Comparison of ENCODE assay signal across 1 cellular context in the genomic region with DNA sequence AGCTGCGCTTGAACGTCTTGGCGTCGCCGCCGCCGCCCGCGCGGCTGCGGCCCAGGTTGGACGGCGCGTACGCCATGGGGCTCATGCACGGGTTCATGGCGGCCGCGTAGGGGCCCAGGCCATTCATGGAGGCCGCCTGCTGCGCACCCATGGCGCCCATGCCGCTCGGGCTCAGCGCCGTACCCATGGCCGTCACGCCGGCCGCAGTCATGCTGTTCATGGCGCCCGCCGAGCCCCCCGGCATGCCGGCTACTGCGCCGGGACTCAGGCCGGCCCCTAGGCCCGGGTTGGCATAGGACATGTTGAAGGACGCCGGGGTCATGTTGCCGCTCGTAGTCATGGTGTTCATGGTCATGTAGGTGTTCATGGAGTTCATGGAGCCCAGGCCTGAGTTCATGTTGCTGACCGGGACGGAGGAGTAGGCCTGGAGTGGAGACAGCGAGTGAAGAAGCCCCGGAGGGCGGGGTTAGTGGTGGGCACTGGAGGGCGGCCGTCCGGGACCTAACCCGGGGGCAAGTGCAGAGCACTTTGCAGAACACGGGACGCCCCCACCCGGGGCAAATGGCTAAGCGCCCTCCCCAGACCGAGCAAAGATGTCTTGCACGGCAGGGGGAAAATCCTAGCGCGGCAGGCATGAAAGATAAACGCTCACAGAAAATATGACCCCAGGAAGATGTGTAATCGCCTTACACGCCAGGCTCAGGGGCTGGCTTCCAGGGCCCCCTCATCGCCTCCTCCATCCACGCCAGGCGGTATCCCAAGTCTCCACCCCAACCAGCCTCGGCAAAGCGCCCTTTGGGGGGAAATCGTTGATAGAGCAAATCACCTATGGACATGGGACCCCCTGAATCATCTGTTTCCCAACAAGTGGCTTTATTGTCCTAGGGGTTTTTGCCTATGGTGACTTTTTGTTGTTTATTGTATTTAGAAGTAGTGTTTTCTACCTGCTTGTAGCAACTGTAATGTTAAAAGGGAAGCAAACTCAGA.
TF ChIP-seq lines count a peak whose summit lies in the region.

No MANE protein-coding gene starts in this region.

TF ChIP-seq in HepG2, 621 proteins besides CTCF, POLR2A, EP300 and RAD21 (continued from another document and continues in another):
- TF ChIP-seq, protein P1, sequence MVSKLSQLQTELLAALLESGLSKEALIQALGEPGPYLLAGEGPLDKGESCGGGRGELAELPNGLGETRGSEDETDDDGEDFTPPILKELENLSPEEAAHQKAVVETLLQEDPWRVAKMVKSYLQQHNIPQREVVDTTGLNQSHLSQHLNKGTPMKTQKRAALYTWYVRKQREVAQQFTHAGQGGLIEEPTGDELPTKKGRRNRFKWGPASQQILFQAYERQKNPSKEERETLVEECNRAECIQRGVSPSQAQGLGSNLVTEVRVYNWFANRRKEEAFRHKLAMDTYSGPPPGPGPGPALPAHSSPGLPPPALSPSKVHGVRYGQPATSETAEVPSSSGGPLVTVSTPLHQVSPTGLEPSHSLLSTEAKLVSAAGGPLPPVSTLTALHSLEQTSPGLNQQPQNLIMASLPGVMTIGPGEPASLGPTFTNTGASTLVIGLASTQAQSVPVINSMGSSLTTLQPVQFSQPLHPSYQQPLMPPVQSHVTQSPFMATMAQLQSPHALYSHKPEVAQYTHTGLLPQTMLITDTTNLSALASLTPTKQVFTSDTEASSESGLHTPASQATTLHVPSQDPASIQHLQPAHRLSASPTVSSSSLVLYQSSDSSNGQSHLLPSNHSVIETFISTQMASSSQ (IDR thresholded peaks at IDR 0.05; ENCODE audit: low read depth) = no peak
- TF ChIP-seq, protein P1 (CRISPR knock-in tag; IDR thresholded peaks at IDR 0.05; ENCODE audit: borderline replicate concordance) = no peak
- TF ChIP-seq KDM2A (CRISPR knock-in tag; IDR thresholded peaks at IDR 0.05; ENCODE audit: borderline replicate concordance, low read depth) = 0 out of 2 replicates have a peak, but pooled peaks have one; percentile 7
- TF ChIP-seq, protein P2, sequence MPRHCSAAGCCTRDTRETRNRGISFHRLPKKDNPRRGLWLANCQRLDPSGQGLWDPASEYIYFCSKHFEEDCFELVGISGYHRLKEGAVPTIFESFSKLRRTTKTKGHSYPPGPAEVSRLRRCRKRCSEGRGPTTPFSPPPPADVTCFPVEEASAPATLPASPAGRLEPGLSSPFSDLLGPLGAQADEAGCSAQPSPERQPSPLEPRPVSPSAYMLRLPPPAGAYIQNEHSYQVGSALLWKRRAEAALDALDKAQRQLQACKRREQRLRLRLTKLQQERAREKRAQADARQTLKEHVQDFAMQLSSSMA (CRISPR knock-in tag; IDR thresholded peaks at IDR 0.05) = no peak; the same call in 1 of the 2 replicates
- 0 out of 2 replicates have a peak, but pooled peaks have one; percentile 51 for TF ChIP-seq FIP1L1 (IDR thresholded peaks at IDR 0.05; ENCODE audit: borderline replicate concordance, insufficient read depth, low read depth, low read length)
- no peak for TF ChIP-seq ZNF615 (CRISPR knock-in tag; IDR thresholded peaks at IDR 0.05; ENCODE audit: borderline replicate concordance)
- TF ChIP-seq, protein P3, sequence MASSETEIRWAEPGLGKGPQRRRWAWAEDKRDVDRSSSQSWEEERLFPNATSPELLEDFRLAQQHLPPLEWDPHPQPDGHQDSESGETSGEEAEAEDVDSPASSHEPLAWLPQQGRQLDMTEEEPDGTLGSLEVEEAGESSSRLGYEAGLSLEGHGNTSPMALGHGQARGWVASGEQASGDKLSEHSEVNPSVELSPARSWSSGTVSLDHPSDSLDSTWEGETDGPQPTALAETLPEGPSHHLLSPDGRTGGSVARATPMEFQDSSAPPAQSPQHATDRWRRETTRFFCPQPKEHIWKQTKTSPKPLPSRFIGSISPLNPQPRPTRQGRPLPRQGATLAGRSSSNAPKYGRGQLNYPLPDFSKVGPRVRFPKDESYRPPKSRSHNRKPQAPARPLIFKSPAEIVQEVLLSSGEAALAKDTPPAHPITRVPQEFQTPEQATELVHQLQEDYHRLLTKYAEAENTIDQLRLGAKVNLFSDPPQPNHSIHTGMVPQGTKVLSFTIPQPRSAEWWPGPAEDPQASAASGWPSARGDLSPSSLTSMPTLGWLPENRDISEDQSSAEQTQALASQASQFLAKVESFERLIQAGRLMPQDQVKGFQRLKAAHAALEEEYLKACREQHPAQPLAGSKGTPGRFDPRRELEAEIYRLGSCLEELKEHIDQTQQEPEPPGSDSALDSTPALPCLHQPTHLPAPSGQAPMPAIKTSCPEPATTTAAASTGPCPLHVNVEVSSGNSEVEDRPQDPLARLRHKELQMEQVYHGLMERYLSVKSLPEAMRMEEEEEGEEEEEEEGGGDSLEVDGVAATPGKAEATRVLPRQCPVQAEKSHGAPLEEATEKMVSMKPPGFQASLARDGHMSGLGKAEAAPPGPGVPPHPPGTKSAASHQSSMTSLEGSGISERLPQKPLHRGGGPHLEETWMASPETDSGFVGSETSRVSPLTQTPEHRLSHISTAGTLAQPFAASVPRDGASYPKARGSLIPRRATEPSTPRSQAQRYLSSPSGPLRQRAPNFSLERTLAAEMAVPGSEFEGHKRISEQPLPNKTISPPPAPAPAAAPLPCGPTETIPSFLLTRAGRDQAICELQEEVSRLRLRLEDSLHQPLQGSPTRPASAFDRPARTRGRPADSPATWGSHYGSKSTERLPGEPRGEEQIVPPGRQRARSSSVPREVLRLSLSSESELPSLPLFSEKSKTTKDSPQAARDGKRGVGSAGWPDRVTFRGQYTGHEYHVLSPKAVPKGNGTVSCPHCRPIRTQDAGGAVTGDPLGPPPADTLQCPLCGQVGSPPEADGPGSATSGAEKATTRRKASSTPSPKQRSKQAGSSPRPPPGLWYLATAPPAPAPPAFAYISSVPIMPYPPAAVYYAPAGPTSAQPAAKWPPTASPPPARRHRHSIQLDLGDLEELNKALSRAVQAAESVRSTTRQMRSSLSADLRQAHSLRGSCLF (CRISPR knock-in tag; IDR thresholded peaks at IDR 0.05; ENCODE audit: borderline replicate concordance) = no peak
- TF ChIP-seq, protein P4, sequence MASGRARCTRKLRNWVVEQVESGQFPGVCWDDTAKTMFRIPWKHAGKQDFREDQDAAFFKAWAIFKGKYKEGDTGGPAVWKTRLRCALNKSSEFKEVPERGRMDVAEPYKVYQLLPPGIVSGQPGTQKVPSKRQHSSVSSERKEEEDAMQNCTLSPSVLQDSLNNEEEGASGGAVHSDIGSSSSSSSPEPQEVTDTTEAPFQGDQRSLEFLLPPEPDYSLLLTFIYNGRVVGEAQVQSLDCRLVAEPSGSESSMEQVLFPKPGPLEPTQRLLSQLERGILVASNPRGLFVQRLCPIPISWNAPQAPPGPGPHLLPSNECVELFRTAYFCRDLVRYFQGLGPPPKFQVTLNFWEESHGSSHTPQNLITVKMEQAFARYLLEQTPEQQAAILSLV (CRISPR knock-in tag; IDR thresholded peaks at IDR 0.05; ENCODE audit: borderline replicate concordance) = peak; percentile 81; the same call in 1 of the 2 replicates
- 0 out of 2 replicates have a peak, but pooled peaks have one; percentile 22 for TF ChIP-seq ZNF143 (CRISPR knock-in tag; IDR thresholded peaks at IDR 0.05)
- TF ChIP-seq, protein P5, sequence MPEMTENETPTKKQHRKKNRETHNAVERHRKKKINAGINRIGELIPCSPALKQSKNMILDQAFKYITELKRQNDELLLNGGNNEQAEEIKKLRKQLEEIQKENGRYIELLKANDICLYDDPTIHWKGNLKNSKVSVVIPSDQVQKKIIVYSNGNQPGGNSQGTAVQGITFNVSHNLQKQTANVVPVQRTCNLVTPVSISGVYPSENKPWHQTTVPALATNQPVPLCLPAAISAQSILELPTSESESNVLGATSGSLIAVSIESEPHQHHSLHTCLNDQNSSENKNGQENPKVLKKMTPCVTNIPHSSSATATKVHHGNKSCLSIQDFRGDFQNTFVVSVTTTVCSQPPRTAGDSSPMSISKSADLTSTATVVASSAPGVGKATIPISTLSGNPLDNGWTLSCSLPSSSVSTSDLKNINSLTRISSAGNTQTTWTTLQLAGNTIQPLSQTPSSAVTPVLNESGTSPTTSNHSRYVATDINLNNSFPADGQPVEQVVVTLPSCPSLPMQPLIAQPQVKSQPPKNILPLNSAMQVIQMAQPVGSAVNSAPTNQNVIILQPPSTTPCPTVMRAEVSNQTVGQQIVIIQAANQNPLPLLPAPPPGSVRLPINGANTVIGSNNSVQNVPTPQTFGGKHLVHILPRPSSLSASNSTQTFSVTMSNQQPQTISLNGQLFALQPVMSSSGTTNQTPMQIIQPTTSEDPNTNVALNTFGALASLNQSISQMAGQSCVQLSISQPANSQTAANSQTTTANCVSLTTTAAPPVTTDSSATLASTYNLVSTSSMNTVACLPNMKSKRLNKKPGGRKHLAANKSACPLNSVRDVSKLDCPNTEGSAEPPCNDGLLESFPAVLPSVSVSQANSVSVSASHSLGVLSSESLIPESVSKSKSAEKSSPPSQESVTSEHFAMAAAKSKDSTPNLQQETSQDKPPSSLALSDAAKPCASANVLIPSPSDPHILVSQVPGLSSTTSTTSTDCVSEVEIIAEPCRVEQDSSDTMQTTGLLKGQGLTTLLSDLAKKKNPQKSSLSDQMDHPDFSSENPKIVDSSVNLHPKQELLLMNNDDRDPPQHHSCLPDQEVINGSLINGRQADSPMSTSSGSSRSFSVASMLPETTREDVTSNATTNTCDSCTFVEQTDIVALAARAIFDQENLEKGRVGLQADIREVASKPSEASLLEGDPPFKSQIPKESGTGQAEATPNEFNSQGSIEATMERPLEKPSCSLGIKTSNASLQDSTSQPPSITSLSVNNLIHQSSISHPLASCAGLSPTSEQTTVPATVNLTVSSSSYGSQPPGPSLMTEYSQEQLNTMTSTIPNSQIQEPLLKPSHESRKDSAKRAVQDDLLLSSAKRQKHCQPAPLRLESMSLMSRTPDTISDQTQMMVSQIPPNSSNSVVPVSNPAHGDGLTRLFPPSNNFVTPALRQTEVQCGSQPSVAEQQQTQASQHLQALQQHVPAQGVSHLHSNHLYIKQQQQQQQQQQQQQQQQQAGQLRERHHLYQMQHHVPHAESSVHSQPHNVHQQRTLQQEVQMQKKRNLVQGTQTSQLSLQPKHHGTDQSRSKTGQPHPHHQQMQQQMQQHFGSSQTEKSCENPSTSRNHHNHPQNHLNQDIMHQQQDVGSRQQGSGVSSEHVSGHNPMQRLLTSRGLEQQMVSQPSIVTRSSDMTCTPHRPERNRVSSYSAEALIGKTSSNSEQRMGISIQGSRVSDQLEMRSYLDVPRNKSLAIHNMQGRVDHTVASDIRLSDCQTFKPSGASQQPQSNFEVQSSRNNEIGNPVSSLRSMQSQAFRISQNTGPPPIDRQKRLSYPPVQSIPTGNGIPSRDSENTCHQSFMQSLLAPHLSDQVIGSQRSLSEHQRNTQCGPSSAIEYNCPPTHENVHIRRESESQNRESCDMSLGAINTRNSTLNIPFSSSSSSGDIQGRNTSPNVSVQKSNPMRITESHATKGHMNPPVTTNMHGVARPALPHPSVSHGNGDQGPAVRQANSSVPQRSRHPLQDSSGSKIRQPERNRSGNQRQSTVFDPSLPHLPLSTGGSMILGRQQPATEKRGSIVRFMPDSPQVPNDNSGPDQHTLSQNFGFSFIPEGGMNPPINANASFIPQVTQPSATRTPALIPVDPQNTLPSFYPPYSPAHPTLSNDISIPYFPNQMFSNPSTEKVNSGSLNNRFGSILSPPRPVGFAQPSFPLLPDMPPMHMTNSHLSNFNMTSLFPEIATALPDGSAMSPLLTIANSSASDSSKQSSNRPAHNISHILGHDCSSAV (CRISPR knock-in tag; IDR thresholded peaks at IDR 0.05; ENCODE audit: borderline replicate concordance) = no peak
- 0 out of 2 replicates have a peak, but pooled peaks have one; percentile 23 for TF ChIP-seq ZBTB7B (CRISPR knock-in tag; IDR thresholded peaks at IDR 0.05)
- TF ChIP-seq ZNF263 (CRISPR knock-in tag; IDR thresholded peaks at IDR 0.05) = 0 out of 2 replicates have a peak, but pooled peaks have one; percentile 24
- peak; percentile 51; the same call in 1 of the 2 replicates for TF ChIP-seq ZNF776 (CRISPR knock-in tag; IDR thresholded peaks at IDR 0.05)
- peak; percentile 52; the same call in 1 of the 2 replicates for TF ChIP-seq ZNF225 (CRISPR knock-in tag; IDR thresholded peaks at IDR 0.05)
- TF ChIP-seq ZKSCAN5 (CRISPR knock-in tag; IDR thresholded peaks at IDR 0.05) = peak; percentile 65; the same call in 1 of the 2 replicates
- TF ChIP-seq XRCC5 (optimal IDR thresholded peaks at IDR 0.05; ENCODE audit: low read length) = peak; percentile 6
- 0 out of 2 replicates have a peak, but pooled peaks have one; percentile 71 for TF ChIP-seq MLLT10 (CRISPR knock-in tag; IDR thresholded peaks at IDR 0.05)
- no peak for TF ChIP-seq ERF (CRISPR knock-in tag; IDR thresholded peaks at IDR 0.05)
- TF ChIP-seq GLI4 (CRISPR knock-in tag; IDR thresholded peaks at IDR 0.05; ENCODE audit: borderline replicate concordance) = no peak
- TF ChIP-seq, protein P6, sequence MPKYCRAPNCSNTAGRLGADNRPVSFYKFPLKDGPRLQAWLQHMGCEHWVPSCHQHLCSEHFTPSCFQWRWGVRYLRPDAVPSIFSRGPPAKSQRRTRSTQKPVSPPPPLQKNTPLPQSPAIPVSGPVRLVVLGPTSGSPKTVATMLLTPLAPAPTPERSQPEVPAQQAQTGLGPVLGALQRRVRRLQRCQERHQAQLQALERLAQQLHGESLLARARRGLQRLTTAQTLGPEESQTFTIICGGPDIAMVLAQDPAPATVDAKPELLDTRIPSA (CRISPR knock-in tag; IDR thresholded peaks at IDR 0.05; ENCODE audit: borderline replicate concordance) = no peak
